ENCODE assay signal across 8 cellular contexts in genomic region chr10:62732841-62733653, GRCh38.
DNase-seq lines count a peak whose midpoint lies in the region; ATAC-seq, FAIRE-seq and TF ChIP-seq lines count a peak whose summit lies in the region.

No MANE protein-coding gene starts in this region.

- TF ChIP-seq POLR2A in Peyer's patch (IDR thresholded peaks at IDR 0.05): no peak

- peaks cover 28% of the 10 kb centered on the region for H3K4me1 Mint-ChIP-seq in astrocyte (ENCODE audit: low read depth, unreplicated experiment)
- H3K4me1 Mint-ChIP-seq in WTC11: no peaks in the 10 kb centered on the region

- H3K36me3 ChIP-seq in Peyer's patch (no peaks in the 10 kb centered on the region), astrocyte (ENCODE audit: insufficient read depth, low read length) (no peaks in the 10 kb centered on the region)

- H3K4me1 ChIP-seq in Peyer's patch: peaks cover 0 to 5% (median 2%) of the 10 kb centered on the region in 4 donors
- peaks cover 23% of the 10 kb centered on the region for H3K4me1 ChIP-seq in astrocyte (ENCODE audit: insufficient read depth, low read length)

- H3K4me3 Mint-ChIP-seq in astrocyte (ENCODE audit: unreplicated experiment) (no peak overlapping the region), WTC11 (no peak overlapping the region)

- H3K4me3 ChIP-seq in Peyer's patch: no peak overlapping the region
- no peak overlapping the region for H3K4me3 ChIP-seq in astrocyte (ENCODE audit: insufficient read depth, low read depth, low read length)

- CTCF ChIA-PET in WTC11 (lab: Charles Lee): no interaction called here

- DNase-seq in Peyer's patch (peak in 1 of 3 donors; percentile 18), astrocyte (ENCODE audit: low read depth) (peak; percentile 96), WTC11 (ENCODE audit: low spot score) (no peak), germinal center (ENCODE audit: low spot score) (no peak), NCI-H2227 (lab: John Stamatoyannopoulos, UW; ENCODE audit: unreplicated experiment) (no peak)
- peak; percentile 41 to 72 for DNase-seq in stimulated activated CD4-positive, alpha-beta T cell treated with anti-CD3 and anti-CD28 coated beads, Interleukin-4, amount 100 ng/mL, for 4 hours

- peak; percentile 83 for ATAC-seq in GM18858 (IDR thresholded peaks at IDR 0.05; ENCODE audit: unreplicated experiment)
- ATAC-seq in HG02885 (IDR thresholded peaks at IDR 0.05; ENCODE audit: poor library complexity, unreplicated experiment): peak; percentile 84
- no peak for ATAC-seq in WTC11

- H3K27me3 Mint-ChIP-seq in astrocyte (ENCODE audit: low read depth, unreplicated experiment) (no peaks in the 10 kb centered on the region), WTC11 (ENCODE audit: low read depth) (no peaks in the 10 kb centered on the region; the same call in 1 of the 2 replicates)

- no peaks in the 10 kb centered on the region for H3K79me2 ChIP-seq in astrocyte (ENCODE audit: insufficient read depth, low read length)

- H3K9me3 ChIP-seq in Peyer's patch (no peaks in the 10 kb centered on the region), astrocyte (ENCODE audit: insufficient read depth, low read depth, low read length) (no peaks in the 10 kb centered on the region)

- H3K27ac ChIP-seq in Peyer's patch (peak overlapping the region in 3 of 4 donors; percentile 8 to 44 (median 19)), astrocyte (ENCODE audit: low read depth, low read length) (no peak overlapping the region)

- H3K9me3 Mint-ChIP-seq in astrocyte (ENCODE audit: unreplicated experiment): no peaks in the 10 kb centered on the region
- no peaks in the 10 kb centered on the region for H3K9me3 Mint-ChIP-seq in WTC11

- H3K27me3 ChIP-seq in Peyer's patch: no peaks in the 10 kb centered on the region
- peaks cover 14% of the 10 kb centered on the region for H3K27me3 ChIP-seq in astrocyte (ENCODE audit: insufficient read depth, low read length)

- no peak overlapping the region for H3K9ac ChIP-seq in astrocyte (ENCODE audit: low read length)

- FAIRE-seq in astrocyte (lab: Jason Lieb, UNC): no peak

- no peak for TF ChIP-seq CTCF in Peyer's patch (IDR thresholded peaks at IDR 0.05)
- TF ChIP-seq CTCF in astrocyte (IDR thresholded peaks at IDR 0.05; ENCODE audit: insufficient read depth, low read depth, low read length): no peak
- no peak for TF ChIP-seq CTCF in WTC11 (IDR thresholded peaks at IDR 0.05)

- H3K36me3 Mint-ChIP-seq in astrocyte (ENCODE audit: low read depth, unreplicated experiment) (no peaks in the 10 kb centered on the region), WTC11 (no peaks in the 10 kb centered on the region)

- POLR2A ChIA-PET in WTC11 (lab: Charles Lee): no interaction called here

- H3K27ac Mint-ChIP-seq in astrocyte (ENCODE audit: unreplicated experiment): peak overlapping the region; percentile 78
- H3K27ac Mint-ChIP-seq in WTC11: no peak overlapping the region

- no peaks in the 10 kb centered on the region for H4K20me1 ChIP-seq in astrocyte (ENCODE audit: insufficient read depth, low read length)

- H2AFZ ChIP-seq in astrocyte (ENCODE audit: low read depth, low read length): no peak overlapping the region

- peak overlapping the region; percentile 34 for H3K4me2 ChIP-seq in astrocyte (ENCODE audit: low read length)

TF ChIP-seq in WTC11, 78 proteins besides CTCF, POLR2A, EP300 and RAD21:
- no peak for TF ChIP-seq ZNF512 (CRISPR knock-in tag; IDR thresholded peaks at IDR 0.05; ENCODE audit: borderline replicate concordance)
- no peak for TF ChIP-seq SMAD3 (CRISPR knock-in tag; IDR thresholded peaks at IDR 0.05; ENCODE audit: borderline replicate concordance)
- no peak for TF ChIP-seq GTF2I (CRISPR knock-in tag; conservative IDR thresholded peaks at IDR 0.05)
TF ChIP-seq in WTC11: peak in this region for 0.

Comparison
In these comparisons a context has a peak if more than half of its experiments do, and no peak if none do; other contexts are left out.
1. DNase-seq: peak in astrocyte (single experiment) and stimulated activated CD4-positive, alpha-beta T cell treated with anti-CD3 and anti-CD28 coated beads, Interleukin-4, amount 100 ng/mL, for 4 hours (2 of 2); none in WTC11 (single experiment), germinal center (single experiment) and NCI-H2227 (single experiment).